In genomic region chr1:20724364-20725188, GRCh38 we compare ENCODE assay signal across 25 cellular contexts. TPM values are rescaled to one million over a fixed set of nuclear protein-coding genes. Genes with fewer than 3 reads are reported as not detected.
DNase-seq lines count a peak whose midpoint lies in the region; TF ChIP-seq lines count a peak whose summit lies in the region.
"Had no signal": no experiment of that assay in that cellular context is flagged by ENCODE, and none has a peak within 500 bp of the region (broad histone marks: within the 10 kb centered on the region; RNA-seq: fewer than 3 reads in every experiment).

No MANE protein-coding gene starts in this region.

- no peak overlapping the region; the same call in 1 of the 2 replicates for H3K14ac ChIP-seq in H9 (ENCODE audit: insufficient read depth, low read length)

- H4K5ac ChIP-seq in H9 (ENCODE audit: insufficient read length, low read depth, low read length), result no peak overlapping the region

- no peaks in the 10 kb centered on the region; the same call in 1 of the 2 replicates for H3K27me3 ChIP-seq in H9 (ENCODE audit: insufficient read depth, low read length)
- peaks cover 9% of the 10 kb centered on the region for H3K27me3 ChIP-seq in osteoblast (ENCODE audit: insufficient read depth, low read length)
- H3K27me3 ChIP-seq: gastrocnemius medialis had no signal

- no peaks in the 10 kb centered on the region for H3K36me3 ChIP-seq in osteoblast (ENCODE audit: insufficient read depth, low read length)
- H3K36me3 ChIP-seq: gastrocnemius medialis, upper lobe of left lung had no signal

- H3K36me3 Mint-ChIP-seq in H9 (ENCODE audit: insufficient read depth in 1 of 3, low read depth in 3 of 3) (no peaks in the 10 kb centered on the region), chondrocyte (ENCODE audit: low read depth) (no peaks in the 10 kb centered on the region)
- H3K36me3 Mint-ChIP-seq: immature natural killer cell had no signal

- no peak overlapping the region for H3K4ac ChIP-seq in H9 (ENCODE audit: low read depth, low read length)

- peaks cover 4% of the 10 kb centered on the region; the same call in 1 of the 2 replicates for H3K4me1 ChIP-seq in H9 (ENCODE audit: insufficient read depth, low read length)
- H3K4me1 ChIP-seq in osteoblast (ENCODE audit: insufficient read depth, low read length), result no peaks in the 10 kb centered on the region
- H3K4me1 ChIP-seq: gastrocnemius medialis had no signal

- peaks cover 28% of the 10 kb centered on the region for H3K27me3 Mint-ChIP-seq in H9 (ENCODE audit: low read depth)
- no peaks in the 10 kb centered on the region for H3K27me3 Mint-ChIP-seq in chondrocyte (ENCODE audit: low read depth)

- H2BK20ac ChIP-seq in H9 (ENCODE audit: low read depth, low read length, poor library complexity, severe bottlenecking), result no peak overlapping the region

- no peak overlapping the region for H4K8ac ChIP-seq in H9 (replicated peaks; ENCODE audit: insufficient read length, low read depth, low read length)

- no peaks in the 10 kb centered on the region for H3K79me2 ChIP-seq in H9 (ENCODE audit: insufficient read depth, low read length)
- no peaks in the 10 kb centered on the region for H3K79me2 ChIP-seq in osteoblast (ENCODE audit: insufficient read depth, low read length)

- no peak overlapping the region for H3K4me2 ChIP-seq in H9 (ENCODE audit: insufficient read depth, insufficient read length, low read length)
- no peak overlapping the region for H3K4me2 ChIP-seq in osteoblast (ENCODE audit: insufficient read depth, low read length)
- H3K4me2 ChIP-seq: KMS-11 had no signal

- H3K23ac ChIP-seq in H9 (ENCODE audit: insufficient read length, low read depth, low read length), result no peak overlapping the region

- no CpG with 5 or more reads among the region's 17 CpGs for WGBS in H9 (ENCODE audit: extremely low coverage, insufficient read length, low lambda C conversion rate)

- H3K9me3 Mint-ChIP-seq in H9 (no peaks in the 10 kb centered on the region; a peak in 1 of 5 replicates), chondrocyte (ENCODE audit: low read depth) (no peaks in the 10 kb centered on the region)
- H3K9me3 Mint-ChIP-seq: activated T-helper 1 cell treated with anti-CD3 and anti-CD28 coated beads, Interleukin-12 subunit alpha, Interleukin-12 subunit beta, Interleukin-2, Interleukin-4 antibody, amounts not matched to agents 30 ng/mL and 10 ng/mL and 1 ng/mL, durations not matched to agents 14 hours and 24 hours and 36 hours; immature natural killer cell; nephron progenitor cell had no signal

- no peaks in the 10 kb centered on the region for H3K9me3 ChIP-seq in H9 (ENCODE audit: control insufficient read depth, low read depth, low read length)
- H3K9me3 ChIP-seq in osteoblast (ENCODE audit: low read depth, low read length), result no peaks in the 10 kb centered on the region
- H3K9me3 ChIP-seq: gastrocnemius medialis, upper lobe of left lung had no signal

- H3K79me1 ChIP-seq in H9 (ENCODE audit: insufficient read depth, low read depth, low read length, poor library complexity, severe bottlenecking), result no peaks in the 10 kb centered on the region

- H3K4me3 ChIP-seq in osteoblast (ENCODE audit: insufficient read depth, low read length), result no peak overlapping the region
- H3K4me3 ChIP-seq: gastrocnemius medialis, upper lobe of left lung had no signal

- H2AFZ ChIP-seq in H9 (ENCODE audit: low read length) (no peak overlapping the region), osteoblast (ENCODE audit: low read length) (no peak overlapping the region)

- no peak overlapping the region for H2AK5ac ChIP-seq in H9 (ENCODE audit: insufficient read length, low read length)

- H3K4me1 Mint-ChIP-seq in H9 (peaks cover 20 to 27% of the 10 kb centered on the region in 2 experiments), chondrocyte (ENCODE audit: low read depth) (no peaks in the 10 kb centered on the region)
- H3K4me1 Mint-ChIP-seq: immature natural killer cell had no signal

- H4K20me1 ChIP-seq in H9 (ENCODE audit: control insufficient read depth, insufficient read depth, insufficient read length) (no peaks in the 10 kb centered on the region), osteoblast (ENCODE audit: insufficient read depth, low read length) (no peaks in the 10 kb centered on the region)

- no peak overlapping the region for H2BK5ac ChIP-seq in H9 (ENCODE audit: insufficient read length, low read length)

- no peak overlapping the region for H2BK12ac ChIP-seq in H9 (ENCODE audit: insufficient read length, low read depth, low read length)

- H3T11ph ChIP-seq in H9 (ENCODE audit: low read length), result no peak overlapping the region

- TF ChIP-seq CTCF in H9 (conservative IDR thresholded peaks at IDR 0.05) (no peak), chondrocyte (IDR thresholded peaks at IDR 0.05) (no peak), osteoblast (IDR thresholded peaks at IDR 0.05; ENCODE audit: extremely low read depth, low read depth, low read length) (no peak)

- peaks cover 3% of the 10 kb centered on the region for H3K23me2 ChIP-seq in H9 (ENCODE audit: insufficient read length, low read depth, low read length, poor library complexity, severe bottlenecking)

- DNase-seq in activated CD8-positive, alpha-beta memory T cell treated with anti-CD3 and anti-CD28 coated beads for 24 hours, result peak; percentile 38
- no peak for DNase-seq in activated CD8-positive, alpha-beta memory T cell treated with anti-CD3 and anti-CD28 coated beads, Interleukin-2, amount 50 U/mL, for 4 hours
- DNase-seq in H9 (peak; percentile 20), chondrocyte (ENCODE audit: low spot score) (peak; percentile 74), osteoblast (ENCODE audit: insufficient read length, low spot score, missing footprints) (peak; percentile 54), cerebellar nuclear complex (lab: John Stamatoyannopoulos, UW) (no peak), SK-N-DZ (ENCODE audit: low spot score) (no peak), NCI-H1048 (lab: John Stamatoyannopoulos, UW) (no peak)
- DNase-seq: cortex of kidney, gastrocnemius medialis, GDM1, hippocampal formation, immature natural killer cell, midbrain, NCI-H146, NCI-H510A treated with DMSO at 0.1 percent for 48 hours, nephron progenitor cell, SIG-M5 had no signal

- no peak overlapping the region for H4K91ac ChIP-seq in H9 (ENCODE audit: insufficient read length, low read depth, low read length)

- H3K27ac Mint-ChIP-seq in H9 (no peak overlapping the region), chondrocyte (ENCODE audit: unreplicated experiment) (no peak overlapping the region)
- H3K27ac Mint-ChIP-seq: activated T-helper 1 cell treated with anti-CD3 and anti-CD28 coated beads, Interleukin-12 subunit alpha, Interleukin-12 subunit beta, Interleukin-2, Interleukin-4 antibody, amounts not matched to agents 30 ng/mL and 10 ng/mL and 1 ng/mL, durations not matched to agents 14 hours and 24 hours and 36 hours; immature natural killer cell; nephron progenitor cell had no signal

- no peak overlapping the region for H2BK15ac ChIP-seq in H9 (ENCODE audit: low read depth, low read length)

- no peak overlapping the region for H2BK120ac ChIP-seq in H9 (ENCODE audit: low read depth, low read length, poor library complexity, severe bottlenecking)

- H3K4me3 Mint-ChIP-seq in H9 (no peak overlapping the region), chondrocyte (ENCODE audit: unreplicated experiment) (no peak overlapping the region)
- H3K4me3 Mint-ChIP-seq: activated T-helper 1 cell treated with anti-CD3 and anti-CD28 coated beads, Interleukin-12 subunit alpha, Interleukin-12 subunit beta, Interleukin-2, Interleukin-4 antibody, amounts not matched to agents 30 ng/mL and 10 ng/mL and 1 ng/mL, durations not matched to agents 14 hours and 24 hours and 36 hours; immature natural killer cell; nephron progenitor cell had no signal

- no peak overlapping the region for H3K18ac ChIP-seq in H9 (ENCODE audit: insufficient read length, low read depth, low read length)

- no peak overlapping the region for H3K27ac ChIP-seq in H9 (ENCODE audit: insufficient read length, low read depth, low read length)
- no peak overlapping the region for H3K27ac ChIP-seq in osteoblast (ENCODE audit: low read depth, low read length)
- H3K27ac ChIP-seq: 22Rv1, gastrocnemius medialis, KMS-11, upper lobe of left lung had no signal

- H3K9ac ChIP-seq in H9 (ENCODE audit: extremely low read depth, insufficient read length, low read length), result no peak overlapping the region
- H3K9ac ChIP-seq: KMS-11 had no signal

- no peak overlapping the region for H3K56ac ChIP-seq in H9 (ENCODE audit: insufficient read length, low read depth, low read length)

RNA-seq across cellular contexts. Expression of gene KIF17, which starts 6.8 kb away (rescaled TPM):
- total RNA-seq in H9 (2021) (3.4 and 5.1 TPM in 2 replicates), chondrocyte (0.51 to 1.3 TPM (median 0.95 TPM) in 3 replicates), osteoblast (0.29 and 0.36 TPM in 2 replicates)
- 2.3 and 3.8 TPM in 2 replicates for polyA plus RNA-seq in SK-N-DZ (2014; cell fraction: cytosol; rRNA removed)
- polyA plus RNA-seq in SK-N-DZ (2014; cell fraction: nucleus; rRNA removed), result 6.4 and 8.6 TPM in 2 replicates
- total RNA-seq: activated CD8-positive, alpha-beta memory T cell treated with anti-CD3 and anti-CD28 coated beads for 36 hours; activated T-helper 1 cell treated with anti-CD3 and anti-CD28 coated beads, Interleukin-12 subunit alpha, Interleukin-12 subunit beta, Interleukin-2, Interleukin-4 antibody, amounts not matched to agents 30 ng/mL and 10 ng/mL and 1 ng/mL, durations not matched to agents 14 hours and 24 hours and 36 hours; T-helper 1 cell treated with Interleukin-12 subunit alpha and Interleukin-12 subunit beta and Interleukin-4 antibody, amounts not matched to agents 30 ng/mL and 1 ng/mL, for 36 hours had no signal

RNA-seq across cellular contexts. Expression of gene SH2D5, which starts 7.9 kb away (rescaled TPM):
- total RNA-seq in H9 (2021), result 7.2 and 8.7 TPM in 2 replicates
- total RNA-seq in chondrocyte, result 0.15 to 1.1 TPM (median 0.75 TPM) in 3 replicates
- total RNA-seq in osteoblast, result 1.4 and 1.8 TPM in 2 replicates
- 13.2 and 13.9 TPM in 2 replicates for polyA plus RNA-seq in SK-N-DZ (2014; cell fraction: cytosol; rRNA removed)
- polyA plus RNA-seq in SK-N-DZ (2014; cell fraction: nucleus; rRNA removed), result 54.1 and 58.3 TPM in 2 replicates
- polyA plus RNA-seq: immature natural killer cell, liver had no signal

Comparison
In these comparisons a context has a peak if more than half of its experiments do, and no peak if none do; other contexts are left out.
1. DNase-seq: peak in activated CD8-positive, alpha-beta memory T cell treated with anti-CD3 and anti-CD28 coated beads for 24 hours (single experiment), H9 (single experiment), chondrocyte (single experiment) and osteoblast (single experiment); none in activated CD8-positive, alpha-beta memory T cell treated with anti-CD3 and anti-CD28 coated beads, Interleukin-2, amount 50 U/mL, for 4 hours (single experiment), cerebellar nuclear complex (0 of 2), SK-N-DZ (single experiment) and NCI-H1048 (single experiment).